ENCODE assay signal across 1 cellular context in genomic region chr17:60036796-60037677, GRCh38.
TF ChIP-seq lines count a peak whose summit lies in the region.

No MANE protein-coding gene starts in this region.

TF ChIP-seq in HepG2, 621 proteins besides CTCF, POLR2A, EP300 and RAD21 (continued from another document and continues in another):
- peak; percentile 41; the same call in 1 of the 2 replicates for TF ChIP-seq HNF1B (CRISPR knock-in tag; IDR thresholded peaks at IDR 0.05)
- no peak for TF ChIP-seq SMAD9 (CRISPR knock-in tag; IDR thresholded peaks at IDR 0.05)
- TF ChIP-seq ZNF556 (CRISPR knock-in tag; IDR thresholded peaks at IDR 0.05; ENCODE audit: borderline replicate concordance), result peak; percentile 66; the same call in 1 of the 2 replicates
- no peak for TF ChIP-seq ATM (IDR thresholded peaks at IDR 0.05; ENCODE audit: borderline replicate concordance)
- no peak for TF ChIP-seq SMARCE1 (IDR thresholded peaks at IDR 0.05; ENCODE audit: borderline replicate concordance)
- TF ChIP-seq, protein P1, sequence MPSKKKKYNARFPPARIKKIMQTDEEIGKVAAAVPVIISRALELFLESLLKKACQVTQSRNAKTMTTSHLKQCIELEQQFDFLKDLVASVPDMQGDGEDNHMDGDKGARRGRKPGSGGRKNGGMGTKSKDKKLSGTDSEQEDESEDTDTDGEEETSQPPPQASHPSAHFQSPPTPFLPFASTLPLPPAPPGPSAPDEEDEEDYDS (CRISPR knock-in tag; IDR thresholded peaks at IDR 0.05), result peak; percentile 61
- no peak for TF ChIP-seq KLF13 (CRISPR knock-in tag; IDR thresholded peaks at IDR 0.05)
- no peak for TF ChIP-seq XBP1 (CRISPR knock-in tag; IDR thresholded peaks at IDR 0.05)
- peak; percentile 50 for TF ChIP-seq FOXA3 (CRISPR knock-in tag; IDR thresholded peaks at IDR 0.05)
- TF ChIP-seq MXD3 (CRISPR knock-in tag; IDR thresholded peaks at IDR 0.05), result no peak
- TF ChIP-seq, protein P2, sequence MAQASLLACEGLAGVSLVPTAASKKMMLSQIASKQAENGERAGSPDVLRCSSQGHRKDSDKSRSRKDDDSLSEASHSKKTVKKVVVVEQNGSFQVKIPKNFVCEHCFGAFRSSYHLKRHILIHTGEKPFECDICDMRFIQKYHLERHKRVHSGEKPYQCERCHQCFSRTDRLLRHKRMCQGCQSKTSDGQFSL (CRISPR knock-in tag; IDR thresholded peaks at IDR 0.05), result no peak
- no peak for TF ChIP-seq ATAD3A (CRISPR knock-in tag; IDR thresholded peaks at IDR 0.05)
- TF ChIP-seq FOSL1 (CRISPR knock-in tag; IDR thresholded peaks at IDR 0.05; ENCODE audit: borderline replicate concordance), result no peak
- TF ChIP-seq ZFAT (CRISPR knock-in tag; conservative IDR thresholded peaks at IDR 0.05), result no peak
- TF ChIP-seq, protein P3, sequence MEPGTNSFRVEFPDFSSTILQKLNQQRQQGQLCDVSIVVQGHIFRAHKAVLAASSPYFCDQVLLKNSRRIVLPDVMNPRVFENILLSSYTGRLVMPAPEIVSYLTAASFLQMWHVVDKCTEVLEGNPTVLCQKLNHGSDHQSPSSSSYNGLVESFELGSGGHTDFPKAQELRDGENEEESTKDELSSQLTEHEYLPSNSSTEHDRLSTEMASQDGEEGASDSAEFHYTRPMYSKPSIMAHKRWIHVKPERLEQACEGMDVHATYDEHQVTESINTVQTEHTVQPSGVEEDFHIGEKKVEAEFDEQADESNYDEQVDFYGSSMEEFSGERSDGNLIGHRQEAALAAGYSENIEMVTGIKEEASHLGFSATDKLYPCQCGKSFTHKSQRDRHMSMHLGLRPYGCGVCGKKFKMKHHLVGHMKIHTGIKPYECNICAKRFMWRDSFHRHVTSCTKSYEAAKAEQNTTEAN (CRISPR knock-in tag; conservative IDR thresholded peaks at IDR 0.05), result no peak
- TF ChIP-seq SKI (IDR thresholded peaks at IDR 0.05; ENCODE audit: partially characterized antibody), result no peak
- TF ChIP-seq NR2F6 (IDR thresholded peaks at IDR 0.05), result no peak
- peak; percentile 59; the same call in 1 of the 2 replicates for TF ChIP-seq NR2F6 (CRISPR knock-in tag; IDR thresholded peaks at IDR 0.05)
- TF ChIP-seq REXO4 (CRISPR knock-in tag; IDR thresholded peaks at IDR 0.05; ENCODE audit: borderline replicate concordance), result no peak
- peak; percentile 80 for TF ChIP-seq JARID2 (CRISPR knock-in tag; IDR thresholded peaks at IDR 0.05; ENCODE audit: insufficient replicate concordance)
- no peak for TF ChIP-seq PAWR (CRISPR knock-in tag; IDR thresholded peaks at IDR 0.05; ENCODE audit: borderline replicate concordance)
- no peak; the same call in 1 of the 2 replicates for TF ChIP-seq ZSCAN9 (CRISPR knock-in tag; IDR thresholded peaks at IDR 0.05; ENCODE audit: borderline replicate concordance)
- TF ChIP-seq ZKSCAN5 (CRISPR knock-in tag; IDR thresholded peaks at IDR 0.05), result no peak
- TF ChIP-seq ZBTB34 (CRISPR knock-in tag; IDR thresholded peaks at IDR 0.05), result 0 out of 2 replicates have a peak, but pooled peaks have one; percentile 45
- TF ChIP-seq, protein P4, sequence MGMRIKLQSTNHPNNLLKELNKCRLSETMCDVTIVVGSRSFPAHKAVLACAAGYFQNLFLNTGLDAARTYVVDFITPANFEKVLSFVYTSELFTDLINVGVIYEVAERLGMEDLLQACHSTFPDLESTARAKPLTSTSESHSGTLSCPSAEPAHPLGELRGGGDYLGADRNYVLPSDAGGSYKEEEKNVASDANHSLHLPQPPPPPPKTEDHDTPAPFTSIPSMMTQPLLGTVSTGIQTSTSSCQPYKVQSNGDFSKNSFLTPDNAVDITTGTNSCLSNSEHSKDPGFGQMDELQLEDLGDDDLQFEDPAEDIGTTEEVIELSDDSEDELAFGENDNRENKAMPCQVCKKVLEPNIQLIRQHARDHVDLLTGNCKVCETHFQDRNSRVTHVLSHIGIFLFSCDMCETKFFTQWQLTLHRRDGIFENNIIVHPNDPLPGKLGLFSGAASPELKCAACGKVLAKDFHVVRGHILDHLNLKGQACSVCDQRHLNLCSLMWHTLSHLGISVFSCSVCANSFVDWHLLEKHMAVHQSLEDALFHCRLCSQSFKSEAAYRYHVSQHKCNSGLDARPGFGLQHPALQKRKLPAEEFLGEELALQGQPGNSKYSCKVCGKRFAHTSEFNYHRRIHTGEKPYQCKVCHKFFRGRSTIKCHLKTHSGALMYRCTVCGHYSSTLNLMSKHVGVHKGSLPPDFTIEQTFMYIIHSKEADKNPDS (CRISPR knock-in tag; IDR thresholded peaks at IDR 0.05), result no peak
- TF ChIP-seq ZNF296 (CRISPR knock-in tag; conservative IDR thresholded peaks at IDR 0.05), result no peak
- TF ChIP-seq ZNF138 (CRISPR knock-in tag; IDR thresholded peaks at IDR 0.05; ENCODE audit: low read depth), result 0 out of 2 replicates have a peak, but pooled peaks have one; percentile 63
- TF ChIP-seq SRF (IDR thresholded peaks at IDR 0.05; ENCODE audit: low read depth, low read length), result no peak
- peak; percentile 78 for TF ChIP-seq DMAP1 (CRISPR knock-in tag; IDR thresholded peaks at IDR 0.05)
- TF ChIP-seq, protein P5, sequence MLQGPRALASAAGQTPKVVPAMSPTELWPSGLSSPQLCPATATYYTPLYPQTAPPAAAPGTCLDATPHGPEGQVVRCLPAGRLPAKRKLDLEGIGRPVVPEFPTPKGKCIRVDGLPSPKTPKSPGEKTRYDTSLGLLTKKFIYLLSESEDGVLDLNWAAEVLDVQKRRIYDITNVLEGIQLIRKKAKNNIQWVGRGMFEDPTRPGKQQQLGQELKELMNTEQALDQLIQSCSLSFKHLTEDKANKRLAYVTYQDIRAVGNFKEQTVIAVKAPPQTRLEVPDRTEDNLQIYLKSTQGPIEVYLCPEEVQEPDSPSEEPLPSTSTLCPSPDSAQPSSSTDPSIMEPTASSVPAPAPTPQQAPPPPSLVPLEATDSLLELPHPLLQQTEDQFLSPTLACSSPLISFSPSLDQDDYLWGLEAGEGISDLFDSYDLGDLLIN (CRISPR knock-in tag; IDR thresholded peaks at IDR 0.05; ENCODE audit: borderline replicate concordance), result no peak
- TF ChIP-seq ZNF383 (CRISPR knock-in tag; IDR thresholded peaks at IDR 0.05; ENCODE audit: borderline replicate concordance), result no peak
- TF ChIP-seq ZNF841 (CRISPR knock-in tag; IDR thresholded peaks at IDR 0.05; ENCODE audit: borderline replicate concordance), result no peak
- TF ChIP-seq ZNF670 (CRISPR knock-in tag; IDR thresholded peaks at IDR 0.05; ENCODE audit: borderline replicate concordance), result no peak
- peak; percentile 59; the same call in 1 of the 2 replicates for TF ChIP-seq PPARG (CRISPR knock-in tag; conservative IDR thresholded peaks at IDR 0.05)
- 0 out of 2 replicates have a peak, but pooled peaks have one; percentile 37 for TF ChIP-seq ELF4 (CRISPR knock-in tag; IDR thresholded peaks at IDR 0.05; ENCODE audit: borderline replicate concordance)
- no peak for TF ChIP-seq RERE (CRISPR knock-in tag; IDR thresholded peaks at IDR 0.05; ENCODE audit: low read depth)
- no peak for TF ChIP-seq PRDM15 (CRISPR knock-in tag; IDR thresholded peaks at IDR 0.05)
- TF ChIP-seq ZNF75D (CRISPR knock-in tag; IDR thresholded peaks at IDR 0.05; ENCODE audit: borderline replicate concordance), result no peak; the same call in 1 of the 2 replicates
- TF ChIP-seq PATZ1 (CRISPR knock-in tag; IDR thresholded peaks at IDR 0.05), result no peak; the same call in 1 of the 2 replicates
- no peak for TF ChIP-seq GTF2F1 (IDR thresholded peaks at IDR 0.05; ENCODE audit: low read length)
- no peak for TF ChIP-seq ZNF546 (CRISPR knock-in tag; conservative IDR thresholded peaks at IDR 0.05)
